8 cellular contexts compared by ENCODE assay signal in genomic region chr2:210171309-210172218, GRCh38. TPM values are rescaled to one million over a fixed set of nuclear protein-coding genes. Genes with fewer than 3 reads are reported as not detected.
DNase-seq lines count a peak whose midpoint lies in the region; ATAC-seq and TF ChIP-seq lines count a peak whose summit lies in the region.

KANSL1L (minus strand) TSS chr2:210171409; CDS start chr2:210154582, 16,827 bp downstream.

- peaks cover 0 to 46% (median 31%) of the 10 kb centered on the region in 6 donors for H3K4me1 ChIP-seq in spleen

- POLR2A ChIA-PET in activated B cell treated with CpG ODN at 0.5 μM for 24 hours (lab: Charles Lee), result interaction anchor here (0.6 to 1.1 kb wide), 4 partner anchors 167 to 1917 kb away, joined by 3 to 4 read pairs (median 3); partner anchors contain the start of genes IDH1 and RPE

- CTCF ChIA-PET in activated B cell treated with CpG ODN at 0.5 μM for 24 hours (lab: Charles Lee), result interaction anchor here (1.0 kb wide), 1 partner anchor 194 kb away, joined by 3 read pairs; no protein-coding TSS in a partner anchor

- in situ Hi-C loops in GM18951 (cut with MboI; ENCODE audit: low sequenced_read_pairs, unreplicated experiment), result no loop called here

- H3K36me3 Mint-ChIP-seq in activated B cell treated with CpG ODN at 0.5 μM for 24 hours (ENCODE audit: low read depth), result peaks cover 9% of the 10 kb centered on the region

- ATAC-seq in HG03175 (IDR thresholded peaks at IDR 0.05; ENCODE audit: unreplicated experiment), result peak; percentile 71
- ATAC-seq in activated B cell treated with CpG ODN at 0.5 μM for 24 hours (ENCODE audit: low read depth), result peak; percentile 83

- H3K27me3 ChIP-seq in spleen (replicated peaks in 1 of 7), result peaks cover 0 to 22% (median 0%) of the 10 kb centered on the region in 7 donors

- H3K36me3 ChIP-seq in spleen, result no peaks in the 10 kb centered on the region

- TF ChIP-seq POLR2A in GM18951 (IDR thresholded peaks at IDR 0.05; ENCODE audit: extremely low read depth, insufficient read depth, insufficient read length) (peak; percentile 82), spleen (IDR thresholded peaks at IDR 0.05) (peak in 1 of 3 donors; percentile 84)

- peak within 1 kb of the TSS; percentile 74 to 90 (median 80) for H3K4me3 ChIP-seq in spleen

- H3K27ac ChIP-seq in caudate nucleus (ENCODE audit: low read depth, low read length), result peak within 1 kb of the TSS; percentile 100
- peak within 1 kb of the TSS; percentile 94 to 100 (median 99) for H3K27ac ChIP-seq in spleen

- TF ChIP-seq CTCF in activated B cell treated with CpG ODN at 0.5 μM for 24 hours (IDR thresholded peaks at IDR 0.05) (no peak), spleen (IDR thresholded peaks at IDR 0.05 in 8 of 11, conservative IDR thresholded peaks at IDR 0.05 in 3 of 11) (peak in 1 of 11 experiments; percentile 5)

- DNase-seq in AG08395 (ENCODE audit: low spot score) (peak; percentile 96), NCI-H2227 treated with DMSO at 0.1 percent for 48 hours (lab: John Stamatoyannopoulos, UW) (peak; percentile 99), activated B cell treated with CpG ODN at 0.5 μM for 24 hours (peak; percentile 99), caudate nucleus (lab: John Stamatoyannopoulos, UW) (peak; percentile 28 to 99 (median 96)), inferior parietal cortex (ENCODE audit: extremely low spot score) (peak; percentile 93), spleen (peak; percentile 99)

- H3K4me1 Mint-ChIP-seq in activated B cell treated with CpG ODN at 0.5 μM for 24 hours, result peaks cover 24% of the 10 kb centered on the region

- H3K9me3 Mint-ChIP-seq in activated B cell treated with CpG ODN at 0.5 μM for 24 hours, result no peaks in the 10 kb centered on the region

- intact Hi-C loops in activated B cell treated with CpG ODN at 0.5 μM for 24 hours (cut with micrococcal nuclease) (loop anchor here (2.0 to 10.0 kb wide), 5 partner anchors 23 to 1917 kb away; partner anchors contain the start of genes IDH1, MAP2 and PIKFYVE), spleen (cut with DNase I; ENCODE audit: low total_unique reads) (no loop called here)

- peaks cover 8% of the 10 kb centered on the region for H3K27me3 Mint-ChIP-seq in activated B cell treated with CpG ODN at 0.5 μM for 24 hours

- H3K27ac Mint-ChIP-seq in activated B cell treated with CpG ODN at 0.5 μM for 24 hours, result peak within 1 kb of the TSS; percentile 94

- H3K9me3 ChIP-seq in spleen, result no peaks in the 10 kb centered on the region

- peak within 1 kb of the TSS; percentile 97 for H3K4me3 Mint-ChIP-seq in activated B cell treated with CpG ODN at 0.5 μM for 24 hours

- 0 to 1% (median 1%) methylated on average over 39 to 67 of the region's 67 CpGs for WGBS in spleen, 5 donors

RNA-seq across cellular contexts. Expression of gene KANSL1L, which starts in this region (rescaled TPM):
- 13.1 and 14.2 TPM in 2 replicates for total RNA-seq in activated B cell treated with CpG ODN at 0.5 μM for 24 hours
- total RNA-seq in spleen, result 10 to 100 TPM; 13.5 to 30.5 (median 17.9) TPM
- polyA plus RNA-seq in spleen, result 1 to 10 TPM; 1.2 to 2.7 (median 2.0) TPM

Comparison
In these comparisons a context has a peak if more than half of its experiments do, and no peak if none do; other contexts are left out.
1. Peak in every context shown above with its lines: DNase-seq, ATAC-seq, H3K4me3 ChIP-seq and H3K27ac ChIP-seq.